Comparison of ENCODE assay signal across 8 cellular contexts in the genomic region with DNA sequence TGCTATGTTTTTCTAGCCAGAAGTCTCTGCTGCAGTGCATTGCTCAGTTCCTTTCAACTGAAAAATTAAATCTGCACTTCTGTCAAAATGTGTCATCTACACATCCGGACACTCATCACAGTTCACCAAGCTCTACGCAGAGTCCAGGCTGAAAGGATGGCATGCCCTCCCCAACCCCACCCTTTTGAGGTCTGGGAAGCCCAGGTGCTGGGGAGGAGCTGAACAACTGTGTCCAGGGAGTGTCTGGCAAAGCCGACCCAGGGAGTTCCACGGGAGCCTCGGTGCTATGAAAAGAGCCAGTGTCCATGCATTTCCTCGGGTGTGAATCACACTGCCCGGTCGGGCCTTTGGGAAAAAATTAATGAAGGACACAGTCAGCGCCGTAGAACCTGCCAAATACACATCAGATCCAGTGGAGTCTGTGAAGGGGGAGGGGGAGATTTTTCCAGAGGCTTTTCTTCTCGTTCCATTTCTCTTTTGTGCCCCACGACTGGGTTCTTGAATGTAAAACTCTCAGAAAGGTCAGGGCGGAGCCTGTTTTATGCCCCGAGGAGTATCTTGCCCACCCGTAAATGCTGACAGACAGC. TPM values are rescaled to one million over a fixed set of nuclear protein-coding genes. Genes with fewer than 3 reads are reported as not detected.
A peak's percentile ranks its signal among the peaks of the same experiment; 100 is the strongest.
DNase-seq lines count a peak whose midpoint lies in the region; ATAC-seq and TF ChIP-seq lines count a peak whose summit lies in the region.

No MANE protein-coding gene starts in this region.

- CTCF ChIA-PET in CD4-positive, alpha-beta T cell (lab: Charles Lee), result no interaction called here

- POLR2A ChIA-PET in CD4-positive, alpha-beta T cell (lab: Charles Lee), result interaction anchor here (0.8 to 3.1 kb wide), 7 partner anchors 10 to 975 kb away, joined by 3 to 13 read pairs (median 5); partner anchors contain the start of genes CCDC126 and CYCS

- peak overlapping the region; percentile 91 for H3K27ac Mint-ChIP-seq in CD4-positive, alpha-beta T cell

- H3K4me3 ChIP-seq in SU-DHL-6 (ENCODE audit: insufficient read depth, low read length, poor library complexity, severe bottlenecking) (peak overlapping the region; percentile 76), breast epithelium (peak overlapping the region; percentile 72 to 80 (median 76)), skeletal muscle satellite cell (ENCODE audit: low read length) (peak overlapping the region; percentile 93)

- peak in 8 of 10 experiments; percentile 4 to 43 (median 14) for DNase-seq in CD4-positive, alpha-beta T cell
- DNase-seq in breast epithelium (ENCODE audit: low spot score in 2 of 2), result peak; percentile 35 to 53
- DNase-seq in iPS-NIHi7 (ENCODE audit: extremely low spot score), result peak; percentile 14
- no peak for DNase-seq in KG1 (lab: John Stamatoyannopoulos, UW)
- no peak for DNase-seq in mesenteric fat pad (ENCODE audit: low spot score)

- peaks cover 37% of the 10 kb centered on the region for H3K4me1 Mint-ChIP-seq in CD4-positive, alpha-beta T cell (ENCODE audit: low read depth)

- peak overlapping the region; percentile 93 for H2AFZ ChIP-seq in SU-DHL-6 (ENCODE audit: low read depth, low read length, severe bottlenecking)

- H3K4me2 ChIP-seq in SU-DHL-6 (ENCODE audit: low read depth, low read length, poor library complexity, severe bottlenecking), result peak overlapping the region; percentile 56
- peak overlapping the region; percentile 94 for H3K4me2 ChIP-seq in skeletal muscle satellite cell (ENCODE audit: low read length)

- intact Hi-C loops in CD4-positive, alpha-beta T cell (cut with DNase I, micrococcal nuclease), result loop anchor here in 1 of 2 experiments (5.0 to 10.0 kb wide), 10 partner anchors 405 to 1748 kb away; partner anchors contain the start of genes CBX3, CCDC126, FAM221A and HNRNPA2B1
- intact Hi-C loops in breast epithelium (cut with DNase I; ENCODE audit: low total_unique reads), result no loop called here

- H3K9ac ChIP-seq in SU-DHL-6 (ENCODE audit: low read length) (peak overlapping the region; percentile 89), skeletal muscle satellite cell (ENCODE audit: low read depth, low read length) (peak overlapping the region; percentile 72)

- TF ChIP-seq CTCF in CD4-positive, alpha-beta T cell (IDR thresholded peaks at IDR 0.05), result no peak
- TF ChIP-seq CTCF in SU-DHL-6 (IDR thresholded peaks at IDR 0.05; ENCODE audit: insufficient read depth, low read length, poor library complexity, severe bottlenecking) (no peak), breast epithelium (IDR thresholded peaks at IDR 0.05) (no peak)

- peak overlapping the region; percentile 49 for H3K27ac ChIP-seq in CD4-positive, alpha-beta T cell (ENCODE audit: low read depth, low read length)
- H3K27ac ChIP-seq in SU-DHL-6 (ENCODE audit: low read depth, low read length), result no peak overlapping the region; the same call in 1 of the 2 replicates
- H3K27ac ChIP-seq in breast epithelium, result peak overlapping the region; percentile 76 to 84

- peaks cover 30% of the 10 kb centered on the region for H4K20me1 ChIP-seq in SU-DHL-6 (ENCODE audit: low read depth, low read length)

- peaks cover 22% of the 10 kb centered on the region for H3F3A ChIP-seq in SU-DHL-6 (ENCODE audit: insufficient read depth)

- no peaks in the 10 kb centered on the region for H3K27me3 Mint-ChIP-seq in CD4-positive, alpha-beta T cell

- peak overlapping the region; percentile 89 for H3K4me3 Mint-ChIP-seq in CD4-positive, alpha-beta T cell

- no peaks in the 10 kb centered on the region for H3K9me3 ChIP-seq in CD4-positive, alpha-beta T cell (ENCODE audit: control insufficient read depth, low read length)
- H3K9me3 ChIP-seq in SU-DHL-6 (ENCODE audit: insufficient read depth, low read length), result no peaks in the 10 kb centered on the region
- H3K9me3 ChIP-seq in breast epithelium, result no peaks in the 10 kb centered on the region
- no peaks in the 10 kb centered on the region for H3K9me3 ChIP-seq in skeletal muscle satellite cell (replicated peaks; ENCODE audit: low read length)

- peak; percentile 25 for ATAC-seq in CD4-positive, alpha-beta T cell (ENCODE audit: poor library complexity)
- peak; percentile 6 for ATAC-seq in HG03175 (IDR thresholded peaks at IDR 0.05; ENCODE audit: unreplicated experiment)

- H3K4me1 ChIP-seq in breast epithelium (no peaks in the 10 kb centered on the region), skeletal muscle satellite cell (ENCODE audit: control insufficient read depth, insufficient read depth, low read length) (peaks cover 16% of the 10 kb centered on the region)

- peaks cover 12% of the 10 kb centered on the region for H3K36me3 Mint-ChIP-seq in CD4-positive, alpha-beta T cell (ENCODE audit: low read depth)

- no peak for TF ChIP-seq POLR2A in breast epithelium (IDR thresholded peaks at IDR 0.05)

- H3K36me3 ChIP-seq in SU-DHL-6 (ENCODE audit: low read length), result 0 out of 2 replicates have a peak, but pooled peaks cover 5% of the 10 kb centered on the region
- H3K36me3 ChIP-seq in breast epithelium, result no peaks in the 10 kb centered on the region
- H3K36me3 ChIP-seq in skeletal muscle satellite cell (ENCODE audit: insufficient read depth, low read length), result no peaks in the 10 kb centered on the region

- no peaks in the 10 kb centered on the region for H3K9me3 Mint-ChIP-seq in CD4-positive, alpha-beta T cell

- peaks cover 38% of the 10 kb centered on the region for H3K79me2 ChIP-seq in SU-DHL-6 (ENCODE audit: insufficient read depth, low read length)

- no peaks in the 10 kb centered on the region for H3K27me3 ChIP-seq in CD4-positive, alpha-beta T cell (ENCODE audit: control insufficient read depth, insufficient read depth, low read length)
- H3K27me3 ChIP-seq in SU-DHL-6 (ENCODE audit: low read length) (no peaks in the 10 kb centered on the region), breast epithelium (no peaks in the 10 kb centered on the region), skeletal muscle satellite cell (ENCODE audit: control insufficient read depth, insufficient read depth, low read length) (peaks cover 5% of the 10 kb centered on the region)

- H3K9me2 ChIP-seq in SU-DHL-6 (replicated peaks; ENCODE audit: insufficient read depth, low read length), result no peaks in the 10 kb centered on the region

RNA-seq across cellular contexts. Expression of gene PALS2, which starts 0.7 kb away (rescaled TPM):
- total RNA-seq in CD4-positive, alpha-beta T cell, result 10 to 100 TPM; 35.0 to 53.2 TPM
- total RNA-seq in breast epithelium (10 to 100 TPM; 17.8 to 32.6 (median 29.2) TPM), mesenteric fat pad (45.2 TPM)
- total RNA-seq in skeletal muscle satellite cell (2012; rRNA removed), result 25.1 and 30.7 TPM in 2 replicates

Comparison
In these comparisons a context has a peak if more than half of its experiments do, and no peak if none do; other contexts are left out.
1. DNase-seq: peak in CD4-positive, alpha-beta T cell (8 of 10), breast epithelium (2 of 2) and iPS-NIHi7 (single experiment); none in KG1 (single experiment) and mesenteric fat pad (single experiment).
2. Peak in every context shown above with its lines, with median percentiles within 50 percentile points of each other: H3K4me3 ChIP-seq.